8 cellular contexts compared by ENCODE assay signal in the genomic region with DNA sequence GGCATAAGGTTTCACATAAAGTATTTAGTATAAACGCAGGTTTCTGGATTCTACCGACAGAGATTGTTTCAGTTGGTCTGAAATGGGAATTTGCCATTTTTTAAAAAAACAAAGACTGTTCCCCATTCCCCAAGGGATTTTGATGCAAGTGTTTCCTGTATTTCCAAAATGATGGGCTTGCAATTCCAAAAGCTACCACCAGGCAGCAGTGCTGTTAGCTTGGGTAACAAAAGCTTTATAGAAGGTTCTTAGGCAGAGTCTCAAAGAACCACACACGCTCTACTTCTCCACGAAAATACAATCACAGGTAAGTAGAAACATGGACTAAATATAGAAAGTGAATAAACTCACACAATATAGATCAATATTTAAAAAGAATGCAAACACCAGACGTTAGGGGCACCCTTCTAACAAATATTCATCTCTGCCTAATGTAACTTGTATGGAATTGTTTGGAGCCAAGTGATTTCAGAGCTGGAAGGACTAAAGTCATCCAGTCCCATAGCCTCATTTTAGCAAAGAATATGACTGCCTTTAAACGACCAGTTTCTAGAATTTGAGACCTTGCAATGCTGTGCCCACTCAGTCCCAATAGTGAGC.
A peak's percentile ranks its signal among the peaks of the same experiment; 100 is the strongest.
DNase-seq lines count a peak whose midpoint lies in the region; ATAC-seq and TF ChIP-seq lines count a peak whose summit lies in the region.

No MANE protein-coding gene starts in this region.

- no peaks in the 10 kb centered on the region for H3K27me3 ChIP-seq in gastrocnemius medialis

- no peaks in the 10 kb centered on the region for H3K9me3 ChIP-seq in gastrocnemius medialis

- ATAC-seq in gastrocnemius medialis (peak in 1 of 2 donors; percentile 61), GM18498 (IDR thresholded peaks at IDR 0.05; ENCODE audit: unreplicated experiment) (no peak)

- intact Hi-C loops in gastrocnemius medialis (cut with DNase I; ENCODE audit: low total_unique reads): loop anchor here (1.0 to 10.0 kb wide), 2 partner anchors 153 to 540 kb away; no protein-coding TSS in a partner anchor

- H3K4me3 ChIP-seq in foreskin fibroblast (ENCODE audit: low read depth in 1 of 2, low read length in 2 of 2) (no peak overlapping the region), gastrocnemius medialis (no peak overlapping the region)

- no peak for TF ChIP-seq POLR2A in gastrocnemius medialis (IDR thresholded peaks at IDR 0.05)

- TF ChIP-seq CTCF in foreskin fibroblast (IDR thresholded peaks at IDR 0.05; ENCODE audit: low read depth, low read length): peak; percentile 95
- TF ChIP-seq CTCF in gastrocnemius medialis (IDR thresholded peaks at IDR 0.05 in 4 of 5, conservative IDR thresholded peaks at IDR 0.05 in 1 of 5): peak; percentile 64 to 74 (median 73)

- no peaks in the 10 kb centered on the region for H3K4me1 ChIP-seq in gastrocnemius medialis

- H3K36me3 ChIP-seq in gastrocnemius medialis: no peaks in the 10 kb centered on the region

- peak; percentile 3 to 9 for DNase-seq in SHP77 (lab: John Stamatoyannopoulos, UW)
- no peak for DNase-seq in SHP77 treated with DMSO at 0.1 percent for 48 hours (lab: John Stamatoyannopoulos, UW)
- peak; percentile 1 to 21 for DNase-seq in Kasumi-1 (lab: John Stamatoyannopoulos, UW)
- DNase-seq in SKM-1 (lab: John Stamatoyannopoulos, UW; ENCODE audit: unreplicated experiment): peak; percentile 24
- DNase-seq in foreskin fibroblast: peak; percentile 56 to 85
- DNase-seq in gastrocnemius medialis: peak in 1 of 2 donors; percentile 44
- no peak for DNase-seq in DMS79 (lab: John Stamatoyannopoulos, UW)

- H3K27ac ChIP-seq in gastrocnemius medialis: no peak overlapping the region

- in situ Hi-C loops in gastrocnemius medialis (cut with MboI; ENCODE audit: low sequenced_read_pairs in 4 of 4): loop anchor here in 2 of 4 donors (10.0 kb wide), 2 partner anchors 140 to 160 kb away; no protein-coding TSS in a partner anchor

Comparison
In these comparisons a context has a peak if more than half of its experiments do, and no peak if none do; other contexts are left out.
1. DNase-seq: peak in SHP77 (2 of 2), Kasumi-1 (2 of 2), SKM-1 (single experiment) and foreskin fibroblast (2 of 2); none in SHP77 treated with DMSO at 0.1 percent for 48 hours (single experiment) and DMS79 (single experiment).